ENCODE assay signal across 11 cellular contexts in genomic region chr1:230114245-230114651, GRCh38. TPM values are rescaled to one million over a fixed set of nuclear protein-coding genes. Genes with fewer than 3 reads are reported as not detected.
DNase-seq lines count a peak whose midpoint lies in the region; ATAC-seq, FAIRE-seq and TF ChIP-seq lines count a peak whose summit lies in the region.
"Had no signal": no experiment of that assay in that cellular context is flagged by ENCODE, and none has a peak within 500 bp of the region (broad histone marks: within the 10 kb centered on the region; RNA-seq: fewer than 3 reads in every experiment).

No MANE protein-coding gene starts in this region.

- no peak overlapping the region for H4K8ac ChIP-seq in neuronal stem cell (ENCODE audit: low read depth, low read length)

- H2BK5ac ChIP-seq in neuronal stem cell (ENCODE audit: low read length), result no peak overlapping the region

- peak overlapping the region; percentile 32 for H3K4me3 ChIP-seq in fibroblast of mammary gland (ENCODE audit: control insufficient read depth, low read depth, low read length)
- no peak overlapping the region for H3K4me3 ChIP-seq in neuronal stem cell (ENCODE audit: low read length in 2 of 2)
- H3K4me3 ChIP-seq in vagina, result no peak overlapping the region

- no peak overlapping the region for H3K9ac ChIP-seq in neuronal stem cell (ENCODE audit: low read depth, low read length, poor library complexity)

- no peak overlapping the region for H2BK15ac ChIP-seq in neuronal stem cell (ENCODE audit: low read length)

- H3K27ac ChIP-seq in neuronal stem cell (replicated peaks; ENCODE audit: low read length), result no peak overlapping the region
- H3K27ac ChIP-seq in vagina, result peak overlapping the region; percentile 15
- H3K27ac ChIP-seq: VCaP had no signal

- ATAC-seq in Right ventricle myocardium superior (ENCODE audit: poor library complexity), result peak; percentile 19
- ATAC-seq in left ventricle myocardium superior, result no peak

- no peak overlapping the region for H3K18ac ChIP-seq in neuronal stem cell (ENCODE audit: low read length)

- FAIRE-seq in RCC 7860 (lab: Jason Lieb, UNC), result no peak
- FAIRE-seq: endometrium had no signal

- H4K91ac ChIP-seq in neuronal stem cell (ENCODE audit: low read depth, low read length, poor library complexity), result no peak overlapping the region

- H2BK120ac ChIP-seq in neuronal stem cell (ENCODE audit: low read depth, low read length), result no peak overlapping the region

- H3K36me3 ChIP-seq in neuronal stem cell (replicated peaks in 1 of 2; ENCODE audit: control insufficient read depth in 2 of 2, insufficient read depth in 2 of 2, low read length in 2 of 2) (peaks cover 2 to 15% of the 10 kb centered on the region in 2 donors), vagina (no peaks in the 10 kb centered on the region)

- no CpG with 5 or more reads among the region's 14 CpGs for WGBS in neuronal stem cell (ENCODE audit: extremely low coverage in 2 of 2, insufficient read length in 2 of 2, insufficient replicate concordance in 1 of 2), 2 donors

- H3K79me1 ChIP-seq in neuronal stem cell (ENCODE audit: low read depth, low read length), result peaks cover 3% of the 10 kb centered on the region

- H3K4me2 ChIP-seq in neuronal stem cell (ENCODE audit: insufficient read depth, low read length, poor library complexity, severe bottlenecking), result no peak overlapping the region

- no peak overlapping the region for H3K14ac ChIP-seq in neuronal stem cell (ENCODE audit: low read length)

- no peak for DNase-seq in Right ventricle myocardium superior
- no peak for DNase-seq in left ventricle myocardium superior
- DNase-seq in fibroblast of mammary gland (ENCODE audit: low read depth), result peak; percentile 87
- DNase-seq in neuronal stem cell (ENCODE audit: low spot score), result no peak
- DNase-seq in vagina (ENCODE audit: extremely low spot score in 2 of 2), result no peak
- no peak for DNase-seq in RCC 7860 (ENCODE audit: low spot score)
- DNase-seq in posterior vena cava (ENCODE audit: low spot score), result no peak
- DNase-seq in superior temporal gyrus (ENCODE audit: extremely low spot score), result no peak
- DNase-seq: stimulated activated CD4-positive, alpha-beta T cell treated with anti-CD3 and anti-CD28 coated beads, Interleukin-4, amount 100 ng/mL, for 4 hours had no signal

- peak overlapping the region; percentile 66 for H3K23ac ChIP-seq in neuronal stem cell (ENCODE audit: low read depth, low read length, poor library complexity)

- intact Hi-C loops in Right ventricle myocardium superior (cut with DNase I), result no loop called here
- intact Hi-C loops in left ventricle myocardium superior (cut with micrococcal nuclease), result no loop called here
- intact Hi-C loops in vagina (cut with DNase I), result no loop called here
- intact Hi-C loops in posterior vena cava (cut with DNase I), result no loop called here

- no peak for TF ChIP-seq CTCF in fibroblast of mammary gland (conservative IDR thresholded peaks at IDR 0.05; ENCODE audit: control insufficient read depth, insufficient read depth, low read depth, low read length)
- TF ChIP-seq CTCF in vagina (IDR thresholded peaks at IDR 0.05), result no peak

- TF ChIP-seq POLR2A in vagina (IDR thresholded peaks at IDR 0.05), result no peak

- H3K4me1 ChIP-seq in neuronal stem cell (ENCODE audit: control insufficient read depth in 2 of 2, insufficient read depth in 1 of 2, low read depth in 1 of 2, low read length in 2 of 2) (peaks cover 19 to 29% of the 10 kb centered on the region in 2 donors), vagina (peaks cover 38% of the 10 kb centered on the region)

- H3K4ac ChIP-seq in neuronal stem cell (ENCODE audit: low read length), result no peak overlapping the region

- H3K9me3 ChIP-seq in neuronal stem cell (replicated peaks in 1 of 2; ENCODE audit: control insufficient read depth in 2 of 2, insufficient read depth in 1 of 2, low read depth in 1 of 2, low read length in 2 of 2) (peaks cover 2 to 4% of the 10 kb centered on the region in 2 donors), vagina (no peaks in the 10 kb centered on the region)

- no peak overlapping the region for H2BK12ac ChIP-seq in neuronal stem cell (ENCODE audit: low read length)

- no peak overlapping the region for H2AK5ac ChIP-seq in neuronal stem cell (ENCODE audit: low read depth, low read length)

- peaks cover 0 to 2% (median 0%) of the 10 kb centered on the region in 3 experiments for H3K27me3 ChIP-seq in neuronal stem cell (ENCODE audit: control insufficient read depth in 3 of 3, insufficient read depth in 3 of 3, low read depth in 1 of 3, low read length in 3 of 3)
- no peaks in the 10 kb centered on the region for H3K27me3 ChIP-seq in vagina

- H2AFZ ChIP-seq in neuronal stem cell (ENCODE audit: low read length), result no peak overlapping the region

RNA-seq across cellular contexts. Expression of gene GALNT2, which starts 47.2 kb away (rescaled TPM):
- total RNA-seq in Right ventricle myocardium superior, result 21.2 TPM
- total RNA-seq in left ventricle myocardium superior, result 22.0 TPM
- polyA plus RNA-seq in neuronal stem cell (2013, experiment 1 of 2), result 40.1 TPM
- polyA plus RNA-seq in neuronal stem cell (2013, experiment 2 of 2), result 39.4 TPM
- total RNA-seq in vagina, result 51.6 TPM
- total RNA-seq in posterior vena cava, result 10 to 100 TPM; 72.6 to 79.6 TPM
